In the genomic region with DNA sequence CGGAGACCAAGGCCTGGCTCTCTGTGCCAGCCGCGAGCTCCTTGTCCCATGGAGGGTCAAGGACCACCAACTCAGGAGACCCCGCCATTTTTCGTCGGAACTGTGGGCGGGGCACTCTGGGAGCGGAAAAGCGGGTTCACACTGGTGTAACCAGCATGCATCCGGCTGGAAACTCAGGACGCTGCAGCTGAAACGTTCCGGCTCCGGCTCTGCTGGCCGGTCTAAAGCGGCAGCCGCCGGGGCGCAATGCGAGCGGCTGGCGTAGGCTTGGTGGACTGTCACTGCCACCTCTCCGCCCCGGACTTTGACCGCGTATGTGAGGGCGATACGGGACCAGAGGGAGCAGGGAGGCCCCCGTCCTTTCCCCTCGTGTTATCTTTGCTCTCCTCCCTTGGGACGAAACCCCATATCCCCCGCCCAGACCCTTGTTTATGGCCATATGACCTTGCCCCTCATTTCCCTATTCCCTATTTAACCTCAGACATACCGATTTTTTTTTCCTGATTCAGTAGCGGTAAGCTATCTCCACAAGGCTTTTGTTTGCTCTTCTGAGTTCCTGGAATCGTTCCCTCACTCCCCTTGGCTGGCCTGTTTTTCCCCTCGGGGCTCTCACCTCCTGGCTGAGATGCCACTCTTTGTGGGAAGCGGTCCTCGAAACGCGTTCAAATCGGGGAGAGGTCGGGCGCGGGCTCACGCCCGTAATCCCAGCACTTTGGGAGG, we compare ENCODE assay signal across 1 cellular context.
TF ChIP-seq lines count a peak whose summit lies in the region.

Gene NSL1, minus strand, starts transcription at position 102 of the 720 bp plus-strand sequence. Its CDS starts 14 bp downstream, at position 88.
A gene with protein sequence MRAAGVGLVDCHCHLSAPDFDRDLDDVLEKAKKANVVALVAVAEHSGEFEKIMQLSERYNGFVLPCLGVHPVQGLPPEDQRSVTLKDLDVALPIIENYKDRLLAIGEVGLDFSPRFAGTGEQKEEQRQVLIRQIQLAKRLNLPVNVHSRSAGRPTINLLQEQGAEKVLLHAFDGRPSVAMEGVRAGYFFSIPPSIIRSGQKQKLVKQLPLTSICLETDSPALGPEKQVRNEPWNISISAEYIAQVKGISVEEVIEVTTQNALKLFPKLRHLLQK (plus strand): TSS at position 219 of the 720 bp plus-strand sequence. CDS start 28 bp downstream, at position 247.

TF ChIP-seq in A549, 52 proteins besides CTCF, POLR2A, EP300 and RAD21 (continued from another document):
- TF ChIP-seq RCOR1 (IDR thresholded peaks at IDR 0.05; ENCODE audit: low read depth, low read length) (no peak), GATA3 (IDR thresholded peaks at IDR 0.05; ENCODE audit: borderline replicate concordance) (peak; percentile 33; the same call in 1 of the 2 replicates), TFCP2L1 (CRISPR knock-in tag; IDR thresholded peaks at IDR 0.05) (no peak), FOXS1 (CRISPR knock-in tag; IDR thresholded peaks at IDR 0.05) (no peak), ZFP36 (IDR thresholded peaks at IDR 0.05; ENCODE audit: borderline replicate concordance, partially characterized antibody) (no peak), RARB (CRISPR knock-in tag; IDR thresholded peaks at IDR 0.05) (no peak), HOXB13 (CRISPR knock-in tag; IDR thresholded peaks at IDR 0.05; ENCODE audit: low read depth) (no peak), MAX (IDR thresholded peaks at IDR 0.05) (peak; percentile 94), HMGXB4 (CRISPR knock-in tag; IDR thresholded peaks at IDR 0.05; ENCODE audit: borderline replicate concordance) (no peak; the same call in 1 of the 2 replicates), EHMT2 (IDR thresholded peaks at IDR 0.05; ENCODE audit: low read depth) (no peak), MAFK (IDR thresholded peaks at IDR 0.05; ENCODE audit: partially characterized antibody) (no peak), NFE2L2 (conservative IDR thresholded peaks at IDR 0.05; ENCODE audit: low read length) (no peak), HOXB5 (CRISPR knock-in tag; IDR thresholded peaks at IDR 0.05) (peak; percentile 45; the same call in 1 of the 2 replicates), RNF2 (IDR thresholded peaks at IDR 0.05; ENCODE audit: borderline replicate concordance, low read depth) (no peak), FOSL2 (IDR thresholded peaks at IDR 0.05) (no peak), FOSL2 (CRISPR knock-in tag; IDR thresholded peaks at IDR 0.05) (peak; percentile 51; the same call in 1 of the 2 replicates), PHF8 (IDR thresholded peaks at IDR 0.05; ENCODE audit: borderline replicate concordance, low read depth) (peak; percentile 69; the same call in 1 of the 2 replicates), HDAC2 (IDR thresholded peaks at IDR 0.05) (0 out of 2 replicates have a peak, but pooled peaks have one; percentile 8), JUN (IDR thresholded peaks at IDR 0.05) (peak; percentile 80 to 97; a peak in 4 of 5 replicates), ESRRA (IDR thresholded peaks at IDR 0.05; ENCODE audit: borderline replicate concordance, low read length) (no peak; the same call in 1 of the 2 replicates), ZNF302 (CRISPR knock-in tag; IDR thresholded peaks at IDR 0.05) (no peak), CBX2 (IDR thresholded peaks at IDR 0.05; ENCODE audit: borderline replicate concordance, low read depth) (no peak), ATOH8 (CRISPR knock-in tag; IDR thresholded peaks at IDR 0.05; ENCODE audit: low read depth) (no peak), MAZ (IDR thresholded peaks at IDR 0.05; ENCODE audit: borderline replicate concordance, low read depth, low read length) (no peak), CBX8 (IDR thresholded peaks at IDR 0.05) (no peak), KDM1A (IDR thresholded peaks at IDR 0.05; ENCODE audit: low read depth) (no peak), HOXA7 (CRISPR knock-in tag; IDR thresholded peaks at IDR 0.05) (no peak), CEBPB (IDR thresholded peaks at IDR 0.05) (peak in 1 of 2 experiments; percentile 27; a peak in 1 of 4 replicates), ZSCAN20 (CRISPR knock-in tag; IDR thresholded peaks at IDR 0.05) (no peak), SMC3 (IDR thresholded peaks at IDR 0.05) (peak; percentile 47), RFX5 (IDR thresholded peaks at IDR 0.05) (peak; percentile 65; the same call in 1 of the 2 replicates), ZC3H11A (IDR thresholded peaks at IDR 0.05) (peak; percentile 32; the same call in 1 of the 2 replicates), USF2 (IDR thresholded peaks at IDR 0.05) (no peak), BHLHE40 (IDR thresholded peaks at IDR 0.05; ENCODE audit: low read depth, low read length) (no peak), SREBF2 (IDR thresholded peaks at IDR 0.05) (no peak), POLR2AphosphoS2 (conservative IDR thresholded peaks at IDR 0.05; ENCODE audit: low read length) (no peak)
- TF ChIP-seq, protein P1, sequence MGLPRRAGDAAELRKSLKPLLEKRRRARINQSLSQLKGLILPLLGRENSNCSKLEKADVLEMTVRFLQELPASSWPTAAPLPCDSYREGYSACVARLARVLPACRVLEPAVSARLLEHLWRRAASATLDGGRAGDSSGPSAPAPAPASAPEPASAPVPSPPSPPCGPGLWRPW (IDR thresholded peaks at IDR 0.05) = no peak
- TF ChIP-seq, protein P2, sequence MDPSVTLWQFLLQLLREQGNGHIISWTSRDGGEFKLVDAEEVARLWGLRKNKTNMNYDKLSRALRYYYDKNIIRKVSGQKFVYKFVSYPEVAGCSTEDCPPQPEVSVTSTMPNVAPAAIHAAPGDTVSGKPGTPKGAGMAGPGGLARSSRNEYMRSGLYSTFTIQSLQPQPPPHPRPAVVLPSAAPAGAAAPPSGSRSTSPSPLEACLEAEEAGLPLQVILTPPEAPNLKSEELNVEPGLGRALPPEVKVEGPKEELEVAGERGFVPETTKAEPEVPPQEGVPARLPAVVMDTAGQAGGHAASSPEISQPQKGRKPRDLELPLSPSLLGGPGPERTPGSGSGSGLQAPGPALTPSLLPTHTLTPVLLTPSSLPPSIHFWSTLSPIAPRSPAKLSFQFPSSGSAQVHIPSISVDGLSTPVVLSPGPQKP (IDR thresholded peaks at IDR 0.05; ENCODE audit: low read depth, low read length) = no peak
